Comparison of ENCODE assay signal across 1 cellular context in genomic region chr19:10074153-10074552, GRCh38.
TF ChIP-seq lines count a peak whose summit lies in the region.

No MANE protein-coding gene starts in this region.

TF ChIP-seq in GM23338, 12 proteins besides CTCF, POLR2A, EP300 and RAD21 (continued from another document):
- TF ChIP-seq, protein P1, sequence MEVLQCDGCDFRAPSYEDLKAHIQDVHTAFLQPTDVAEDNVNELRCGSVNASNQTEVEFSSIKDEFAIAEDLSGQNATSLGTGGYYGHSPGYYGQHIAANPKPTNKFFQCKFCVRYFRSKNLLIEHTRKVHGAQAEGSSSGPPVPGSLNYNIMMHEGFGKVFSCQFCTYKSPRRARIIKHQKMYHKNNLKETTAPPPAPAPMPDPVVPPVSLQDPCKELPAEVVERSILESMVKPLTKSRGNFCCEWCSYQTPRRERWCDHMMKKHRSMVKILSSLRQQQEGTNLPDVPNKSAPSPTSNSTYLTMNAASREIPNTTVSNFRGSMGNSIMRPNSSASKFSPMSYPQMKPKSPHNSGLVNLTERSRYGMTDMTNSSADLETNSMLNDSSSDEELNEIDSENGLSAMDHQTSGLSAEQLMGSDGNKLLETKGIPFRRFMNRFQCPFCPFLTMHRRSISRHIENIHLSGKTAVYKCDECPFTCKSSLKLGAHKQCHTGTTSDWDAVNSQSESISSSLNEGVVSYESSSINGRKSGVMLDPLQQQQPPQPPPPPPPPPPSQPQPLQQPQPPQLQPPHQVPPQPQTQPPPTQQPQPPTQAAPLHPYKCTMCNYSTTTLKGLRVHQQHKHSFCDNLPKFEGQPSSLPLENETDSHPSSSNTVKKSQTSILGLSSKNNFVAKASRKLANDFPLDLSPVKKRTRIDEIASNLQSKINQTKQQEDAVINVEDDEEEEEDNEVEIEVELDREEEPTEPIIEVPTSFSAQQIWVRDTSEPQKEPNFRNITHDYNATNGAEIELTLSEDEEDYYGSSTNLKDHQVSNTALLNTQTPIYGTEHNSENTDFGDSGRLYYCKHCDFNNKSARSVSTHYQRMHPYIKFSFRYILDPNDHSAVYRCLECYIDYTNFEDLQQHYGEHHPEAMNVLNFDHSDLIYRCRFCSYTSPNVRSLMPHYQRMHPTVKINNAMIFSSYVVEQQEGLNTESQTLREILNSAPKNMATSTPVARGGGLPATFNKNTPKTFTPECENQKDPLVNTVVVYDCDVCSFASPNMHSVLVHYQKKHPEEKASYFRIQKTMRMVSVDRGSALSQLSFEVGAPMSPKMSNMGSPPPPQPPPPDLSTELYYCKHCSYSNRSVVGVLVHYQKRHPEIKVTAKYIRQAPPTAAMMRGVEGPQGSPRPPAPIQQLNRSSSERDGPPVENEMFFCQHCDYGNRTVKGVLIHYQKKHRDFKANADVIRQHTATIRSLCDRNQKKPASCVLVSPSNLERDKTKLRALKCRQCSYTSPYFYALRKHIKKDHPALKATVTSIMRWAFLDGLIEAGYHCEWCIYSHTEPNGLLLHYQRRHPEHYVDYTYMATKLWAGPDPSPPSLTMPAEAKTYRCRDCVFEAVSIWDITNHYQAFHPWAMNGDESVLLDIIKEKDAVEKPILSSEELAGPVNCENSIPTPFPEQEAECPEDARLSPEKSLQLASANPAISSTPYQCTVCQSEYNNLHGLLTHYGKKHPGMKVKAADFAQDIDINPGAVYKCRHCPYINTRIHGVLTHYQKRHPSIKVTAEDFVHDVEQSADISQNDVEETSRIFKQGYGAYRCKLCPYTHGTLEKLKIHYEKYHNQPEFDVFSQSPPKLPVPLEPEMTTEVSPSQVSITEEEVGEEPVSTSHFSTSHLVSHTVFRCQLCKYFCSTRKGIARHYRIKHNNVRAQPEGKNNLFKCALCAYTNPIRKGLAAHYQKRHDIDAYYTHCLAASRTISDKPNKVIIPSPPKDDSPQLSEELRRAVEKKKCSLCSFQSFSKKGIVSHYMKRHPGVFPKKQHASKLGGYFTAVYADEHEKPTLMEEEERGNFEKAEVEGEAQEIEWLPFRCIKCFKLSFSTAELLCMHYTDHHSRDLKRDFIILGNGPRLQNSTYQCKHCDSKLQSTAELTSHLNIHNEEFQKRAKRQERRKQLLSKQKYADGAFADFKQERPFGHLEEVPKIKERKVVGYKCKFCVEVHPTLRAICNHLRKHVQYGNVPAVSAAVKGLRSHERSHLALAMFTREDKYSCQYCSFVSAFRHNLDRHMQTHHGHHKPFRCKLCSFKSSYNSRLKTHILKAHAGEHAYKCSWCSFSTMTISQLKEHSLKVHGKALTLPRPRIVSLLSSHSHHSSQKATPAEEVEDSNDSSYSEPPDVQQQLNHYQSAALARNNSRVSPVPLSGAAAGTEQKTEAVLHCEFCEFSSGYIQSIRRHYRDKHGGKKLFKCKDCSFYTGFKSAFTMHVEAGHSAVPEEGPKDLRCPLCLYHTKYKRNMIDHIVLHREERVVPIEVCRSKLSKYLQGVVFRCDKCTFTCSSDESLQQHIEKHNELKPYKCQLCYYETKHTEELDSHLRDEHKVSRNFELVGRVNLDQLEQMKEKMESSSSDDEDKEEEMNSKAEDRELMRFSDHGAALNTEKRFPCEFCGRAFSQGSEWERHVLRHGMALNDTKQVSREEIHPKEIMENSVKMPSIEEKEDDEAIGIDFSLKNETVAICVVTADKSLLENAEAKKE (CRISPR knock-in tag; IDR thresholded peaks at IDR 0.05), result no peak
- TF ChIP-seq POLR2AphosphoS5 (IDR thresholded peaks at IDR 0.05; ENCODE audit: low read depth) (no peak), EZH2phosphoT487 (IDR thresholded peaks at IDR 0.05; ENCODE audit: unreplicated experiment) (no peak), NANOG (IDR thresholded peaks at IDR 0.05; ENCODE audit: borderline replicate concordance) (no peak), ZNF331 (CRISPR knock-in tag; IDR thresholded peaks at IDR 0.05; ENCODE audit: low read depth) (no peak), CREB1 (CRISPR knock-in tag; IDR thresholded peaks at IDR 0.05; ENCODE audit: low read depth) (no peak), ETS1 (IDR thresholded peaks at IDR 0.05) (no peak), JUNB (IDR thresholded peaks at IDR 0.05; ENCODE audit: unreplicated experiment) (no peak), ZNF114 (CRISPR knock-in tag; IDR thresholded peaks at IDR 0.05) (no peak)
- TF ChIP-seq, protein P2, sequence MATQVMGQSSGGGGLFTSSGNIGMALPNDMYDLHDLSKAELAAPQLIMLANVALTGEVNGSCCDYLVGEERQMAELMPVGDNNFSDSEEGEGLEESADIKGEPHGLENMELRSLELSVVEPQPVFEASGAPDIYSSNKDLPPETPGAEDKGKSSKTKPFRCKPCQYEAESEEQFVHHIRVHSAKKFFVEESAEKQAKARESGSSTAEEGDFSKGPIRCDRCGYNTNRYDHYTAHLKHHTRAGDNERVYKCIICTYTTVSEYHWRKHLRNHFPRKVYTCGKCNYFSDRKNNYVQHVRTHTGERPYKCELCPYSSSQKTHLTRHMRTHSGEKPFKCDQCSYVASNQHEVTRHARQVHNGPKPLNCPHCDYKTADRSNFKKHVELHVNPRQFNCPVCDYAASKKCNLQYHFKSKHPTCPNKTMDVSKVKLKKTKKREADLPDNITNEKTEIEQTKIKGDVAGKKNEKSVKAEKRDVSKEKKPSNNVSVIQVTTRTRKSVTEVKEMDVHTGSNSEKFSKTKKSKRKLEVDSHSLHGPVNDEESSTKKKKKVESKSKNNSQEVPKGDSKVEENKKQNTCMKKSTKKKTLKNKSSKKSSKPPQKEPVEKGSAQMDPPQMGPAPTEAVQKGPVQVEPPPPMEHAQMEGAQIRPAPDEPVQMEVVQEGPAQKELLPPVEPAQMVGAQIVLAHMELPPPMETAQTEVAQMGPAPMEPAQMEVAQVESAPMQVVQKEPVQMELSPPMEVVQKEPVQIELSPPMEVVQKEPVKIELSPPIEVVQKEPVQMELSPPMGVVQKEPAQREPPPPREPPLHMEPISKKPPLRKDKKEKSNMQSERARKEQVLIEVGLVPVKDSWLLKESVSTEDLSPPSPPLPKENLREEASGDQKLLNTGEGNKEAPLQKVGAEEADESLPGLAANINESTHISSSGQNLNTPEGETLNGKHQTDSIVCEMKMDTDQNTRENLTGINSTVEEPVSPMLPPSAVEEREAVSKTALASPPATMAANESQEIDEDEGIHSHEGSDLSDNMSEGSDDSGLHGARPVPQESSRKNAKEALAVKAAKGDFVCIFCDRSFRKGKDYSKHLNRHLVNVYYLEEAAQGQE (IDR thresholded peaks at IDR 0.05; ENCODE audit: unreplicated experiment), result no peak
TF ChIP-seq in GM23338: peak in this region for 0.
